In the genomic region with DNA sequence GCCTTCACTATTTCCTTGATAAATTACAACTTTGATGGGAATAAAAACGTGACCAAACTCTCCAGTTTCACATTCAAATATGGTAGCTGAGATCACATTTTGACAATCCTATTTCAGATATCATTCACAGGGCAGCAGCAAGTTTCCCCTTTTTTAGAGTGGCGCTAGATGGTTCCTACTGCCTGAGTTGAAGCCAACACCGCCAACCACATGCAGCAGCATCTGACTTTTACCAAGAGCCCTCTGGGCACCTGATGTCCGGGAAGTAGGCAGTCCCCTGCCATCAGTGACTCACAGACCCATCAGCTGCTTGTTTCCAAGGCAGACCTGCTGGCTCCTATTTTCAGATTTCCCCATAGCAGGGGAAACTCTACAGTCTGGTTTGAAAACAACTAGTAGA, we compare ENCODE assay signal across 1 cellular context.
TF ChIP-seq lines count a peak whose summit lies in the region.

No MANE protein-coding gene starts in this region.

TF ChIP-seq in GM23338, 12 proteins besides CTCF, POLR2A, EP300 and RAD21 (continued from another document):
- TF ChIP-seq NANOG (IDR thresholded peaks at IDR 0.05; ENCODE audit: borderline replicate concordance): no peak
- TF ChIP-seq JUNB (IDR thresholded peaks at IDR 0.05; ENCODE audit: unreplicated experiment): no peak
- TF ChIP-seq, protein P1, sequence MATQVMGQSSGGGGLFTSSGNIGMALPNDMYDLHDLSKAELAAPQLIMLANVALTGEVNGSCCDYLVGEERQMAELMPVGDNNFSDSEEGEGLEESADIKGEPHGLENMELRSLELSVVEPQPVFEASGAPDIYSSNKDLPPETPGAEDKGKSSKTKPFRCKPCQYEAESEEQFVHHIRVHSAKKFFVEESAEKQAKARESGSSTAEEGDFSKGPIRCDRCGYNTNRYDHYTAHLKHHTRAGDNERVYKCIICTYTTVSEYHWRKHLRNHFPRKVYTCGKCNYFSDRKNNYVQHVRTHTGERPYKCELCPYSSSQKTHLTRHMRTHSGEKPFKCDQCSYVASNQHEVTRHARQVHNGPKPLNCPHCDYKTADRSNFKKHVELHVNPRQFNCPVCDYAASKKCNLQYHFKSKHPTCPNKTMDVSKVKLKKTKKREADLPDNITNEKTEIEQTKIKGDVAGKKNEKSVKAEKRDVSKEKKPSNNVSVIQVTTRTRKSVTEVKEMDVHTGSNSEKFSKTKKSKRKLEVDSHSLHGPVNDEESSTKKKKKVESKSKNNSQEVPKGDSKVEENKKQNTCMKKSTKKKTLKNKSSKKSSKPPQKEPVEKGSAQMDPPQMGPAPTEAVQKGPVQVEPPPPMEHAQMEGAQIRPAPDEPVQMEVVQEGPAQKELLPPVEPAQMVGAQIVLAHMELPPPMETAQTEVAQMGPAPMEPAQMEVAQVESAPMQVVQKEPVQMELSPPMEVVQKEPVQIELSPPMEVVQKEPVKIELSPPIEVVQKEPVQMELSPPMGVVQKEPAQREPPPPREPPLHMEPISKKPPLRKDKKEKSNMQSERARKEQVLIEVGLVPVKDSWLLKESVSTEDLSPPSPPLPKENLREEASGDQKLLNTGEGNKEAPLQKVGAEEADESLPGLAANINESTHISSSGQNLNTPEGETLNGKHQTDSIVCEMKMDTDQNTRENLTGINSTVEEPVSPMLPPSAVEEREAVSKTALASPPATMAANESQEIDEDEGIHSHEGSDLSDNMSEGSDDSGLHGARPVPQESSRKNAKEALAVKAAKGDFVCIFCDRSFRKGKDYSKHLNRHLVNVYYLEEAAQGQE (IDR thresholded peaks at IDR 0.05; ENCODE audit: unreplicated experiment): no peak
- TF ChIP-seq, protein P2, sequence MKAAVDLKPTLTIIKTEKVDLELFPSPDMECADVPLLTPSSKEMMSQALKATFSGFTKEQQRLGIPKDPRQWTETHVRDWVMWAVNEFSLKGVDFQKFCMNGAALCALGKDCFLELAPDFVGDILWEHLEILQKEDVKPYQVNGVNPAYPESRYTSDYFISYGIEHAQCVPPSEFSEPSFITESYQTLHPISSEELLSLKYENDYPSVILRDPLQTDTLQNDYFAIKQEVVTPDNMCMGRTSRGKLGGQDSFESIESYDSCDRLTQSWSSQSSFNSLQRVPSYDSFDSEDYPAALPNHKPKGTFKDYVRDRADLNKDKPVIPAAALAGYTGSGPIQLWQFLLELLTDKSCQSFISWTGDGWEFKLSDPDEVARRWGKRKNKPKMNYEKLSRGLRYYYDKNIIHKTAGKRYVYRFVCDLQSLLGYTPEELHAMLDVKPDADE (IDR thresholded peaks at IDR 0.05): no peak
- no peak for TF ChIP-seq ZNF331 (CRISPR knock-in tag; IDR thresholded peaks at IDR 0.05; ENCODE audit: low read depth)
